Comparison of ENCODE assay signal across 1 cellular context in the genomic region with DNA sequence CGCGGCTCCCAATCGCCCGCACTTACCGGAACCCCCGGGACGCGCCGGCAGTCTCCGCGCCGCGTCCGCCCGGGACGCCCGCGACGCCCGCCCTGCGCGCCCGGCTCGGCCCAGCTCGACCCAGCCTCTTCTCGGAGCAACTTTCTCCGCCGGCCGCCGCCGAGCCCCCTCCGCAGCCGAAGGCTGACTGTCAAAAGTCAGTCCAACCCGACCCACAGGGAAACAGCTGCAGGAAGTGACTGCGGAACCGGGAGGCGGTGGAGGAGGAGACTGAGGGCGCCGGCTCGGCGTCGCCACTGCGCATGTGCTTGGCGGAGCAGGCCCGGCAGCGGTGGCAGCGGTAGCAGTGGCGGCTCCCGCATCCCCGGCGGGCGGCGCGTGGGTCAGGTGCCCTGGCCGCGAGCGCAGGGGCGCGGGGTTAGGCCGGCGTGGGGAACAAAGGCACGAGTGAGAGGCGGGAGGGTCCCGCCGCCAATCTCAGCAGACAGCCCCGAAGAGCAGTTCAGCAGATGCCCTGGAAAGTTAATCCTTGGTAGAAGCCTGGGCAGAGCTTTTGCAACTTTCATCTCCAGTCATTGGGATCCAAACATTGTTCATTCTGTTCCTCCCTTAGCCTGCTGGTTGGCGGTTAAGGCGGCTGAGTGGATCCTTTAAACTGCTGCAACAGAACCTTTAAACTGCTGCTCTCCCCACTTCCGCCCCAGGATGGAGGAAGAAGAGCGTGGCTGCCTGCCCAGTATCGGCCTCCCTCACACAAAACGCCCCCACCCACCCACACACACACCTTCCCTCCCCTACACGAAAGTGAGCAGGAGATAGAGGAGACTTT.
TF ChIP-seq lines count a peak whose summit lies in the region.

A gene with protein sequence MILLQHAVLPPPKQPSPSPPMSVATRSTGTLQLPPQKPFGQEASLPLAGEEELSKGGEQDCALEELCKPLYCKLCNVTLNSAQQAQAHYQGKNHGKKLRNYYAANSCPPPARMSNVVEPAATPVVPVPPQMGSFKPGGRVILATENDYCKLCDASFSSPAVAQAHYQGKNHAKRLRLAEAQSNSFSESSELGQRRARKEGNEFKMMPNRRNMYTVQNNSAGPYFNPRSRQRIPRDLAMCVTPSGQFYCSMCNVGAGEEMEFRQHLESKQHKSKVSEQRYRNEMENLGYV (minus strand): TSS at position 241 of the 829 bp plus-strand sequence. CDS start 4,057 bp downstream, outside the sequence.

TF ChIP-seq in HepG2, 621 proteins besides CTCF, POLR2A, EP300 and RAD21 (continued from another document and continues in another):
- TF ChIP-seq SP140L (CRISPR knock-in tag; IDR thresholded peaks at IDR 0.05; ENCODE audit: borderline replicate concordance) (no peak), HNF4G (IDR thresholded peaks at IDR 0.05; ENCODE audit: borderline replicate concordance, low read depth, low read length) (no peak), HNF4G (CRISPR knock-in tag; IDR thresholded peaks at IDR 0.05; ENCODE audit: borderline replicate concordance, low read depth) (0 out of 2 replicates have a peak, but pooled peaks have one; percentile 28), GZF1 (CRISPR knock-in tag; IDR thresholded peaks at IDR 0.05) (no peak), MED13 (CRISPR knock-in tag; IDR thresholded peaks at IDR 0.05) (no peak), ZNF138 (CRISPR knock-in tag; IDR thresholded peaks at IDR 0.05; ENCODE audit: low read depth) (peak; percentile 61; the same call in 1 of the 2 replicates), ZNF83 (CRISPR knock-in tag; IDR thresholded peaks at IDR 0.05; ENCODE audit: borderline replicate concordance) (no peak), HNRNPLL (IDR thresholded peaks at IDR 0.05; ENCODE audit: low read depth, low read length, poor library complexity, severe bottlenecking) (peak; percentile 91), SMARCC2 (IDR thresholded peaks at IDR 0.05) (no peak), ZNF256 (CRISPR knock-in tag; conservative IDR thresholded peaks at IDR 0.05) (no peak), RELA (CRISPR knock-in tag; IDR thresholded peaks at IDR 0.05) (no peak), HNRNPH1 (optimal IDR thresholded peaks at IDR 0.05; ENCODE audit: low read depth, low read length) (no peak), PCBP1 (IDR thresholded peaks at IDR 0.05; ENCODE audit: borderline replicate concordance, low read depth, low read length) (no peak), NBN (conservative IDR thresholded peaks at IDR 0.05) (no peak), ZNF333 (CRISPR knock-in tag; IDR thresholded peaks at IDR 0.05; ENCODE audit: borderline replicate concordance) (no peak), FOXM1 (CRISPR knock-in tag; IDR thresholded peaks at IDR 0.05) (no peak; the same call in 1 of the 2 replicates)
- TF ChIP-seq, protein P1, sequence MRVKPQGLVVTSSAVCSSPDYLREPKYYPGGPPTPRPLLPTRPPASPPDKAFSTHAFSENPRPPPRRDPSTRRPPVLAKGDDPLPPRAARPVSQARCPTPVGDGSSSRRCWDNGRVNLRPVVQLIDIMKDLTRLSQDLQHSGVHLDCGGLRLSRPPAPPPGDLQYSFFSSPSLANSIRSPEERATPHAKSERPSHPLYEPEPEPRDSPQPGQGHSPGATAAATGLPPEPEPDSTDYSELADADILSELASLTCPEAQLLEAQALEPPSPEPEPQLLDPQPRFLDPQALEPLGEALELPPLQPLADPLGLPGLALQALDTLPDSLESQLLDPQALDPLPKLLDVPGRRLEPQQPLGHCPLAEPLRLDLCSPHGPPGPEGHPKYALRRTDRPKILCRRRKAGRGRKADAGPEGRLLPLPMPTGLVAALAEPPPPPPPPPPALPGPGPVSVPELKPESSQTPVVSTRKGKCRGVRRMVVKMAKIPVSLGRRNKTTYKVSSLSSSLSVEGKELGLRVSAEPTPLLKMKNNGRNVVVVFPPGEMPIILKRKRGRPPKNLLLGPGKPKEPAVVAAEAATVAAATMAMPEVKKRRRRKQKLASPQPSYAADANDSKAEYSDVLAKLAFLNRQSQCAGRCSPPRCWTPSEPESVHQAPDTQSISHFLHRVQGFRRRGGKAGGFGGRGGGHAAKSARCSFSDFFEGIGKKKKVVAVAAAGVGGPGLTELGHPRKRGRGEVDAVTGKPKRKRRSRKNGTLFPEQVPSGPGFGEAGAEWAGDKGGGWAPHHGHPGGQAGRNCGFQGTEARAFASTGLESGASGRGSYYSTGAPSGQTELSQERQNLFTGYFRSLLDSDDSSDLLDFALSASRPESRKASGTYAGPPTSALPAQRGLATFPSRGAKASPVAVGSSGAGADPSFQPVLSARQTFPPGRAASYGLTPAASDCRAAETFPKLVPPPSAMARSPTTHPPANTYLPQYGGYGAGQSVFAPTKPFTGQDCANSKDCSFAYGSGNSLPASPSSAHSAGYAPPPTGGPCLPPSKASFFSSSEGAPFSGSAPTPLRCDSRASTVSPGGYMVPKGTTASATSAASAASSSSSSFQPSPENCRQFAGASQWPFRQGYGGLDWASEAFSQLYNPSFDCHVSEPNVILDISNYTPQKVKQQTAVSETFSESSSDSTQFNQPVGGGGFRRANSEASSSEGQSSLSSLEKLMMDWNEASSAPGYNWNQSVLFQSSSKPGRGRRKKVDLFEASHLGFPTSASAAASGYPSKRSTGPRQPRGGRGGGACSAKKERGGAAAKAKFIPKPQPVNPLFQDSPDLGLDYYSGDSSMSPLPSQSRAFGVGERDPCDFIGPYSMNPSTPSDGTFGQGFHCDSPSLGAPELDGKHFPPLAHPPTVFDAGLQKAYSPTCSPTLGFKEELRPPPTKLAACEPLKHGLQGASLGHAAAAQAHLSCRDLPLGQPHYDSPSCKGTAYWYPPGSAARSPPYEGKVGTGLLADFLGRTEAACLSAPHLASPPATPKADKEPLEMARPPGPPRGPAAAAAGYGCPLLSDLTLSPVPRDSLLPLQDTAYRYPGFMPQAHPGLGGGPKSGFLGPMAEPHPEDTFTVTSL (CRISPR knock-in tag; IDR thresholded peaks at IDR 0.05; ENCODE audit: borderline replicate concordance) = no peak
- TF ChIP-seq, protein P2, sequence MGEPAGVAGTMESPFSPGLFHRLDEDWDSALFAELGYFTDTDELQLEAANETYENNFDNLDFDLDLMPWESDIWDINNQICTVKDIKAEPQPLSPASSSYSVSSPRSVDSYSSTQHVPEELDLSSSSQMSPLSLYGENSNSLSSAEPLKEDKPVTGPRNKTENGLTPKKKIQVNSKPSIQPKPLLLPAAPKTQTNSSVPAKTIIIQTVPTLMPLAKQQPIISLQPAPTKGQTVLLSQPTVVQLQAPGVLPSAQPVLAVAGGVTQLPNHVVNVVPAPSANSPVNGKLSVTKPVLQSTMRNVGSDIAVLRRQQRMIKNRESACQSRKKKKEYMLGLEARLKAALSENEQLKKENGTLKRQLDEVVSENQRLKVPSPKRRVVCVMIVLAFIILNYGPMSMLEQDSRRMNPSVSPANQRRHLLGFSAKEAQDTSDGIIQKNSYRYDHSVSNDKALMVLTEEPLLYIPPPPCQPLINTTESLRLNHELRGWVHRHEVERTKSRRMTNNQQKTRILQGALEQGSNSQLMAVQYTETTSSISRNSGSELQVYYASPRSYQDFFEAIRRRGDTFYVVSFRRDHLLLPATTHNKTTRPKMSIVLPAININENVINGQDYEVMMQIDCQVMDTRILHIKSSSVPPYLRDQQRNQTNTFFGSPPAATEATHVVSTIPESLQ (CRISPR knock-in tag; conservative IDR thresholded peaks at IDR 0.05) = no peak
- TF ChIP-seq, protein P3, sequence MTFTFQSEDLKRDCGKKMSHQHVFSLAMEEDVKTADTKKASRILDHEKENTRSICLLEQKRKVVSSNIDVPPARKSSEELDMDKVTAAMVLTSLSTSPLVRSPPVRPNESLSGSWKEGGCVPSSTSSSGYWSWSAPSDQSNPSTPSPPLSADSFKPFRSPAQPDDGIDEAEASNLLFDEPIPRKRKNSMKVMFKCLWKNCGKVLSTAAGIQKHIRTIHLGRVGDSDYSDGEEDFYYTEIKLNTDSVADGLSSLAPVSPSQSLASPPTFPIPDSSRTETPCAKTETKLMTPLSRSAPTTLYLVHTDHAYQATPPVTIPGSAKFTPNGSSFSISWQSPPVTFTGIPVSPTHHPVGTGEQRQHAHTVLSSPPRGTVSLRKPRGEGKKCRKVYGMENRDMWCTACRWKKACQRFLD (CRISPR knock-in tag; IDR thresholded peaks at IDR 0.05; ENCODE audit: borderline replicate concordance) = no peak
- TF ChIP-seq, protein P4, sequence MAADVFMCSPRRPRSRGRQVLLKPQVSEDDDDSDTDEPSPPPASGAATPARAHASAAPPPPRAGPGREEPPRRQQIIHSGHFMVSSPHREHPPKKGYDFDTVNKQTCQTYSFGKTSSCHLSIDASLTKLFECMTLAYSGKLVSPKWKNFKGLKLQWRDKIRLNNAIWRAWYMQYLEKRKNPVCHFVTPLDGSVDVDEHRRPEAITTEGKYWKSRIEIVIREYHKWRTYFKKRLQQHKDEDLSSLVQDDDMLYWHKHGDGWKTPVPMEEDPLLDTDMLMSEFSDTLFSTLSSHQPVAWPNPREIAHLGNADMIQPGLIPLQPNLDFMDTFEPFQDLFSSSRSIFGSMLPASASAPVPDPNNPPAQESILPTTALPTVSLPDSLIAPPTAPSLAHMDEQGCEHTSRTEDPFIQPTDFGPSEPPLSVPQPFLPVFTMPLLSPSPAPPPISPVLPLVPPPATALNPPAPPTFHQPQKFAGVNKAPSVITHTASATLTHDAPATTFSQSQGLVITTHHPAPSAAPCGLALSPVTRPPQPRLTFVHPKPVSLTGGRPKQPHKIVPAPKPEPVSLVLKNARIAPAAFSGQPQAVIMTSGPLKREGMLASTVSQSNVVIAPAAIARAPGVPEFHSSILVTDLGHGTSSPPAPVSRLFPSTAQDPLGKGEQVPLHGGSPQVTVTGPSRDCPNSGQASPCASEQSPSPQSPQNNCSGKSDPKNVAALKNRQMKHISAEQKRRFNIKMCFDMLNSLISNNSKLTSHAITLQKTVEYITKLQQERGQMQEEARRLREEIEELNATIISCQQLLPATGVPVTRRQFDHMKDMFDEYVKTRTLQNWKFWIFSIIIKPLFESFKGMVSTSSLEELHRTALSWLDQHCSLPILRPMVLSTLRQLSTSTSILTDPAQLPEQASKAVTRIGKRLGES (CRISPR knock-in tag; IDR thresholded peaks at IDR 0.05; ENCODE audit: borderline replicate concordance) = no peak
- TF ChIP-seq, protein P5, sequence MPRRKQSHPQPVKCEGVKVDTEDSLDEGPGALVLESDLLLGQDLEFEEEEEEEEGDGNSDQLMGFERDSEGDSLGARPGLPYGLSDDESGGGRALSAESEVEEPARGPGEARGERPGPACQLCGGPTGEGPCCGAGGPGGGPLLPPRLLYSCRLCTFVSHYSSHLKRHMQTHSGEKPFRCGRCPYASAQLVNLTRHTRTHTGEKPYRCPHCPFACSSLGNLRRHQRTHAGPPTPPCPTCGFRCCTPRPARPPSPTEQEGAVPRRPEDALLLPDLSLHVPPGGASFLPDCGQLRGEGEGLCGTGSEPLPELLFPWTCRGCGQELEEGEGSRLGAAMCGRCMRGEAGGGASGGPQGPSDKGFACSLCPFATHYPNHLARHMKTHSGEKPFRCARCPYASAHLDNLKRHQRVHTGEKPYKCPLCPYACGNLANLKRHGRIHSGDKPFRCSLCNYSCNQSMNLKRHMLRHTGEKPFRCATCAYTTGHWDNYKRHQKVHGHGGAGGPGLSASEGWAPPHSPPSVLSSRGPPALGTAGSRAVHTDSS (CRISPR knock-in tag; conservative IDR thresholded peaks at IDR 0.05) = no peak
- TF ChIP-seq, protein P6, sequence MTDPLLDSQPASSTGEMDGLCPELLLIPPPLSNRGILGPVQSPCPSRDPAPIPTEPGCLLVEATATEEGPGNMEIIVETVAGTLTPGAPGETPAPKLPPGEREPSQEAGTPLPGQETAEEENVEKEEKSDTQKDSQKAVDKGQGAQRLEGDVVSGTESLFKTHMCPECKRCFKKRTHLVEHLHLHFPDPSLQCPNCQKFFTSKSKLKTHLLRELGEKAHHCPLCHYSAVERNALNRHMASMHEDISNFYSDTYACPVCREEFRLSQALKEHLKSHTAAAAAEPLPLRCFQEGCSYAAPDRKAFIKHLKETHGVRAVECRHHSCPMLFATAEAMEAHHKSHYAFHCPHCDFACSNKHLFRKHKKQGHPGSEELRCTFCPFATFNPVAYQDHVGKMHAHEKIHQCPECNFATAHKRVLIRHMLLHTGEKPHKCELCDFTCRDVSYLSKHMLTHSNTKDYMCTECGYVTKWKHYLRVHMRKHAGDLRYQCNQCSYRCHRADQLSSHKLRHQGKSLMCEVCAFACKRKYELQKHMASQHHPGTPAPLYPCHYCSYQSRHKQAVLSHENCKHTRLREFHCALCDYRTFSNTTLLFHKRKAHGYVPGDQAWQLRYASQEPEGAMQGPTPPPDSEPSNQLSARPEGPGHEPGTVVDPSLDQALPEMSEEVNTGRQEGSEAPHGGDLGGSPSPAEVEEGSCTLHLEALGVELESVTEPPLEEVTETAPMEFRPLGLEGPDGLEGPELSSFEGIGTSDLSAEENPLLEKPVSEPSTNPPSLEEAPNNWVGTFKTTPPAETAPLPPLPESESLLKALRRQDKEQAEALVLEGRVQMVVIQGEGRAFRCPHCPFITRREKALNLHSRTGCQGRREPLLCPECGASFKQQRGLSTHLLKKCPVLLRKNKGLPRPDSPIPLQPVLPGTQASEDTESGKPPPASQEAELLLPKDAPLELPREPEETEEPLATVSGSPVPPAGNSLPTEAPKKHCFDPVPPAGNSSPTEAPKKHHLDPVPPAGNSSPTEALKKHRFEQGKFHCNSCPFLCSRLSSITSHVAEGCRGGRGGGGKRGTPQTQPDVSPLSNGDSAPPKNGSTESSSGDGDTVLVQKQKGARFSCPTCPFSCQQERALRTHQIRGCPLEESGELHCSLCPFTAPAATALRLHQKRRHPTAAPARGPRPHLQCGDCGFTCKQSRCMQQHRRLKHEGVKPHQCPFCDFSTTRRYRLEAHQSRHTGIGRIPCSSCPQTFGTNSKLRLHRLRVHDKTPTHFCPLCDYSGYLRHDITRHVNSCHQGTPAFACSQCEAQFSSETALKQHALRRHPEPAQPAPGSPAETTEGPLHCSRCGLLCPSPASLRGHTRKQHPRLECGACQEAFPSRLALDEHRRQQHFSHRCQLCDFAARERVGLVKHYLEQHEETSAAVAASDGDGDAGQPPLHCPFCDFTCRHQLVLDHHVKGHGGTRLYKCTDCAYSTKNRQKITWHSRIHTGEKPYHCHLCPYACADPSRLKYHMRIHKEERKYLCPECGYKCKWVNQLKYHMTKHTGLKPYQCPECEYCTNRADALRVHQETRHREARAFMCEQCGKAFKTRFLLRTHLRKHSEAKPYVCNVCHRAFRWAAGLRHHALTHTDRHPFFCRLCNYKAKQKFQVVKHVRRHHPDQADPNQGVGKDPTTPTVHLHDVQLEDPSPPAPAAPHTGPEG (CRISPR knock-in tag; IDR thresholded peaks at IDR 0.05) = no peak
- TF ChIP-seq, protein P7, sequence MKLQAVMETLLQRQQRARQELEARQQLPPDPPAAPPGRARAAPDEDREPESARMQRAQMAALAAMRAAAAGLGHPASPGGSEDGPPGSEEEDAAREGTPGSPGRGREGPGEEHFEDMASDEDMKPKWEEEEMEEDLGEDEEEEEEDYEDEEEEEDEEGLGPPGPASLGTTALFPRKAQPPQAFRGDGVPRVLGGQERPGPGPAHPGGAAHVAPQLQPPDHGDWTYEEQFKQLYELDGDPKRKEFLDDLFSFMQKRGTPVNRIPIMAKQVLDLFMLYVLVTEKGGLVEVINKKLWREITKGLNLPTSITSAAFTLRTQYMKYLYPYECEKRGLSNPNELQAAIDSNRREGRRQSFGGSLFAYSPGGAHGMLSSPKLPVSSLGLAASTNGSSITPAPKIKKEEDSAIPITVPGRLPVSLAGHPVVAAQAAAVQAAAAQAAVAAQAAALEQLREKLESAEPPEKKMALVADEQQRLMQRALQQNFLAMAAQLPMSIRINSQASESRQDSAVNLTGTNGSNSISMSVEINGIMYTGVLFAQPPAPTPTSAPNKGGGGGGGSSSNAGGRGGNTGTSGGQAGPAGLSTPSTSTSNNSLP (IDR thresholded peaks at IDR 0.05; ENCODE audit: low read depth, low read length) = no peak
- TF ChIP-seq, protein P8, sequence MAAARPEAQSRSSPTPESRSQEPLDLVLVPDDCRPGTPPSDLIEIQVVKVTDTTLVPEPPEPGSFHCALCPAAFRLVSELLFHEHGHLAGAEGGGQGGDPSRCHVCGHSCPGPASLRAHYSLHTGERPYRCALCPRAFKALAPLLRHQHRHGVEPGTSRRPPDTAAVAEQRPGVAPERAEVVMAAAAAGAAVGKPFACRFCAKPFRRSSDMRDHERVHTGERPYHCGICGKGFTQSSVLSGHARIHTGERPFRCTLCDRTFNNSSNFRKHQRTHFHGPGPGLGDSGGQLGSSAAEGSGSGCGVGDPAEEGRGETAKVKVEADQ (CRISPR knock-in tag; IDR thresholded peaks at IDR 0.05; ENCODE audit: borderline replicate concordance) = peak; percentile 65; the same call in 1 of the 2 replicates
